ENCODE assay signal across 21 cellular contexts in the genomic region with DNA sequence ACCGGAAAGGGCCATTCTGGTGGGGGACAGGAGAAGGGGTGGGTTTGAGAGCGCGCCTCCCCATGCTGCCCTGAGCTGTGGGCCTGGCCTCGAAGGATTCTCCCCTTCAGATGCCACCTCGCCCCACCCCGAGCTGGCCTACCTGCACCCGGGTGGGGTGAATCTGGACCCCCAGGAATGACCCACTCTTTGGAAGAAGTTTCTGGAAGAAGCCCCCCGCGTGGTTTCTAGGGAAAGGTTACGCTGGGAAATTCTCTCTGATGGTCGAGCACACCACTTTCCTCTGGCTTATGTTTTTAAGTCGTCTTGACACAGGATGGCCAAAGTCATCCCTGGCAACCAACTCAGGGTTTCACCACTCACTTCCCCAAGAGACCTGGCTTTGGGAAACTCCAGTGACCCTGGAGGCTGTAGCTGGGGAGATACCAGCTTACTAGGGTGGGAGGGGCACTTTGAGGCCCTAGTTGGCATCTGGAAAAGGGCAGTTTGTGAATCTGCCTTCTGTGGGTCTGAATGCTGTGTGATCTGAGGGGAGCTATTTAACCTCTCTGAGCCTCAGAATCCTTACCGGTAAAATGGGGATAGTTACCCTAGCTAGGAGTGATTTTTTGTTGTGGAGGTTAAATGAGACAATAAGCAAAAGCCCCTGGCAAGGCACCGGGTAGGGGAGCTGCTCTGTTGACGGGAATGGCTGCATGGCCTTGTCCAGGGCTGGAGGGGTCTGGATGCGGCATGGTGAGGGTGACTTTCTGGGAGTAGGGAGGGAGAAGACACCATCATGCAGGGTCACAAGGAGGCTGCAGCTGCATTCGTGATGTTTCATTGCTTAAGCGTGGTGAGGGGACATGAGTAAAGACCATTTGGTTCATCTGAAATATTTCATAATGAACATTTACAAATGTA. TPM values are rescaled to one million over a fixed set of nuclear protein-coding genes. Genes with fewer than 3 reads are reported as not detected.
DNase-seq lines count a peak whose midpoint lies in the region; ATAC-seq, FAIRE-seq and TF ChIP-seq lines count a peak whose summit lies in the region.
"Had no signal": no experiment of that assay in that cellular context is flagged by ENCODE, and none has a peak within 500 bp of the region (broad histone marks: within the 10 kb centered on the region; RNA-seq: fewer than 3 reads in every experiment).

No MANE protein-coding gene starts in this region.

- no peak overlapping the region for H3K4me3 ChIP-seq in A549
- H3K4me3 ChIP-seq in mesenchymal stem cell (ENCODE audit: insufficient read depth in 1 of 2, low read depth in 1 of 2, low read length in 2 of 2): no peak overlapping the region
- H3K4me3 ChIP-seq: GM12878, Peyer's patch had no signal

- no peak for TF ChIP-seq POLR2A in A549 (IDR thresholded peaks at IDR 0.05; ENCODE audit: low read length)

- H2BK15ac ChIP-seq in mesenchymal stem cell (ENCODE audit: low read depth, poor library complexity, severe bottlenecking): no peak overlapping the region

- CTCF ChIA-PET in A549 (lab: Yijun Ruan, JAX): interaction anchor here (1.2 kb wide), 1 partner anchor 57 kb away, joined by 3 read pairs; no protein-coding TSS in a partner anchor
- CTCF ChIA-PET in activated CD8-positive, alpha-beta memory T cell treated with anti-CD3 and anti-CD28 coated beads, Interleukin-2, amount 10 ng/mL, durations not matched to agents 7 days and 5 days (lab: Charles Lee): no interaction called here

- POLR2A ChIA-PET in A549 (lab: Yijun Ruan, JAX): no interaction called here

- H3K9me3 ChIP-seq in A549 (no peaks in the 10 kb centered on the region), mesenchymal stem cell (ENCODE audit: control insufficient read depth, low read length) (no peaks in the 10 kb centered on the region)
- H3K9me3 ChIP-seq: Peyer's patch had no signal

- H3K36me3 ChIP-seq in mesenchymal stem cell (ENCODE audit: control insufficient read depth in 1 of 2, insufficient read depth in 2 of 2, low read depth in 1 of 2, low read length in 2 of 2): no peaks in the 10 kb centered on the region
- H3K36me3 ChIP-seq: Peyer's patch had no signal

- peak overlapping the region; percentile 49 to 50 for H3K18ac ChIP-seq in mesenchymal stem cell (ENCODE audit: low read depth in 1 of 2, low read length in 2 of 2)

- TF ChIP-seq RAD21 in A549 (conservative IDR thresholded peaks at IDR 0.05 in 1 of 2, IDR thresholded peaks at IDR 0.05 in 1 of 2): no peak

- WGBS in A549 (ENCODE audit: missing lambda C conversion rate): 63% methylated on average over 18 of the region's 18 CpGs
- 88% methylated on average over 16 of the region's 18 CpGs for WGBS in mesenchymal stem cell

- H3K4me3 Mint-ChIP-seq in activated CD8-positive, alpha-beta memory T cell treated with anti-CD3 and anti-CD28 coated beads, Interleukin-2, amount 10 ng/mL, durations not matched to agents 7 days and 5 days: no peak overlapping the region
- H3K4me3 Mint-ChIP-seq in osteocyte (ENCODE audit: unreplicated experiment): no peak overlapping the region
- H3K4me3 Mint-ChIP-seq: CD14-positive monocyte had no signal

- H2BK12ac ChIP-seq in mesenchymal stem cell (ENCODE audit: low read length in 2 of 2): peak overlapping the region; percentile 11 to 92

- H4K91ac ChIP-seq in mesenchymal stem cell (ENCODE audit: low read length): peak overlapping the region; percentile 43

- H2AFZ ChIP-seq in mesenchymal stem cell (ENCODE audit: low read depth, low read length): no peak overlapping the region

- no peak overlapping the region for H2AK5ac ChIP-seq in mesenchymal stem cell (ENCODE audit: low read length, severe bottlenecking)

- no peak overlapping the region for H3K4ac ChIP-seq in mesenchymal stem cell (ENCODE audit: low read depth in 1 of 2, low read length in 2 of 2)

- no peaks in the 10 kb centered on the region for H3K9me3 Mint-ChIP-seq in activated CD8-positive, alpha-beta memory T cell treated with anti-CD3 and anti-CD28 coated beads, Interleukin-2, amount 10 ng/mL, durations not matched to agents 7 days and 5 days (ENCODE audit: low read depth)
- no peaks in the 10 kb centered on the region for H3K9me3 Mint-ChIP-seq in osteocyte (ENCODE audit: unreplicated experiment)
- H3K9me3 Mint-ChIP-seq: CD14-positive monocyte had no signal

- H3K23ac ChIP-seq in mesenchymal stem cell (ENCODE audit: low read length in 2 of 2): no peak overlapping the region

- H3K4me1 ChIP-seq in A549 (no peaks in the 10 kb centered on the region), mesenchymal stem cell (ENCODE audit: control insufficient read depth, insufficient read depth, low read depth, low read length) (no peaks in the 10 kb centered on the region)
- H3K4me1 ChIP-seq: Peyer's patch had no signal

- TF ChIP-seq CTCF in A549 (IDR thresholded peaks at IDR 0.05): no peak
- no peak for TF ChIP-seq CTCF in osteocyte (IDR thresholded peaks at IDR 0.05)

- H2BK120ac ChIP-seq in mesenchymal stem cell (ENCODE audit: low read depth, low read length): no peak overlapping the region

- no peak for FAIRE-seq in A549 (lab: Jason Lieb, UNC)
- FAIRE-seq: A204.1, GM12878 had no signal

- H3K4me2 ChIP-seq in A549 (no peak overlapping the region), mesenchymal stem cell (ENCODE audit: low read length, poor library complexity, severe bottlenecking) (no peak overlapping the region)

- H3K27ac Mint-ChIP-seq in activated CD8-positive, alpha-beta memory T cell treated with anti-CD3 and anti-CD28 coated beads, Interleukin-2, amount 10 ng/mL, durations not matched to agents 7 days and 5 days: no peak overlapping the region
- H3K27ac Mint-ChIP-seq in osteocyte (ENCODE audit: unreplicated experiment): no peak overlapping the region
- H3K27ac Mint-ChIP-seq: CD14-positive monocyte had no signal

- no peak overlapping the region for H2BK5ac ChIP-seq in mesenchymal stem cell (ENCODE audit: low read depth, low read length, poor library complexity, severe bottlenecking)

- H4K8ac ChIP-seq in mesenchymal stem cell (ENCODE audit: low read length): peak overlapping the region; percentile 19

- peak overlapping the region in 1 of 2 experiments; percentile 83 for H3K14ac ChIP-seq in mesenchymal stem cell (ENCODE audit: low read length in 2 of 2)

- no peak overlapping the region for H3K27ac ChIP-seq in A549
- no peak overlapping the region for H3K27ac ChIP-seq in mesenchymal stem cell (ENCODE audit: low read length, poor library complexity, severe bottlenecking)
- H3K27ac ChIP-seq: HL-60, Peyer's patch had no signal

- no peak for TF ChIP-seq EP300 in A549 (IDR thresholded peaks at IDR 0.05)

- no peak for ATAC-seq in A549
- no peak for ATAC-seq in activated CD8-positive, alpha-beta memory T cell treated with anti-CD3 and anti-CD28 coated beads, Interleukin-2, amount 10 ng/mL, durations not matched to agents 7 days and 5 days
- ATAC-seq: GM12878, HCT116 had no signal

- peak overlapping the region; percentile 11 for H3K9ac ChIP-seq in mesenchymal stem cell (ENCODE audit: low read length)

- H3K27me3 ChIP-seq in mesenchymal stem cell (ENCODE audit: control insufficient read depth in 1 of 2, insufficient read depth in 1 of 2, low read length in 2 of 2): peaks cover 0 to 43% of the 10 kb centered on the region in 2 experiments
- H3K27me3 ChIP-seq: Peyer's patch had no signal

- H3K4me1 Mint-ChIP-seq in activated CD8-positive, alpha-beta memory T cell treated with anti-CD3 and anti-CD28 coated beads, Interleukin-2, amount 10 ng/mL, durations not matched to agents 7 days and 5 days: no peaks in the 10 kb centered on the region
- no peaks in the 10 kb centered on the region for H3K4me1 Mint-ChIP-seq in osteocyte (ENCODE audit: unreplicated experiment)
- H3K4me1 Mint-ChIP-seq: CD14-positive monocyte had no signal

- DNase-seq in A549 (ENCODE audit: low read depth in 1 of 2, low spot score in 1 of 2) (no peak), mesenchymal stem cell (no peak), osteocyte (ENCODE audit: extremely low spot score, unreplicated experiment) (peak; percentile 73), superior temporal gyrus (ENCODE audit: extremely low spot score) (no peak), NCI-H82 treated with DMSO at 0.1 percent for 48 hours (lab: John Stamatoyannopoulos, UW; ENCODE audit: unreplicated experiment) (no peak), NCI-H774 (lab: John Stamatoyannopoulos, UW) (no peak), cerebellar cortex (ENCODE audit: low spot score) (no peak)
- DNase-seq in activated CD8-positive, alpha-beta memory T cell treated with anti-CD3 and anti-CD28 coated beads, Interleukin-2, amount 10 ng/mL, durations not matched to agents 7 days and 5 days: peak; percentile 27
- DNase-seq: DMS79, KBM-7, NCI-H1092 treated with DMSO at 0.1 percent for 48 hours, NCI-H1694, SHP77 treated with DMSO at 0.1 percent for 48 hours had no signal

- H3K36me3 Mint-ChIP-seq in activated CD8-positive, alpha-beta memory T cell treated with anti-CD3 and anti-CD28 coated beads, Interleukin-2, amount 10 ng/mL, durations not matched to agents 7 days and 5 days: no peaks in the 10 kb centered on the region
- no peaks in the 10 kb centered on the region for H3K36me3 Mint-ChIP-seq in osteocyte (ENCODE audit: unreplicated experiment)
- H3K36me3 Mint-ChIP-seq: CD14-positive monocyte had no signal

- H3K79me1 ChIP-seq in mesenchymal stem cell (replicated peaks; ENCODE audit: low read length, poor library complexity, severe bottlenecking): no peaks in the 10 kb centered on the region

- peaks cover 6% of the 10 kb centered on the region for H3K27me3 Mint-ChIP-seq in activated CD8-positive, alpha-beta memory T cell treated with anti-CD3 and anti-CD28 coated beads, Interleukin-2, amount 10 ng/mL, durations not matched to agents 7 days and 5 days
- H3K27me3 Mint-ChIP-seq in osteocyte (ENCODE audit: unreplicated experiment): peaks cover 22% of the 10 kb centered on the region

TF ChIP-seq in A549, 52 proteins besides CTCF, POLR2A, EP300 and RAD21 (continues in another document):
- TF ChIP-seq HEYL (CRISPR knock-in tag; IDR thresholded peaks at IDR 0.05) (no peak), NPAS2 (CRISPR knock-in tag; IDR thresholded peaks at IDR 0.05; ENCODE audit: borderline replicate concordance) (no peak)

RNA-seq across cellular contexts. Expression of a gene that starts 45.3 kb away (rescaled TPM):
- not detected in 2 replicates for polyA plus RNA-seq in A549 (2011; rRNA removed)
- polyA plus RNA-seq in A549 (2012; cell fraction: cytosol; rRNA removed): not detected in 2 replicates
- not detected in 2 replicates for polyA plus RNA-seq in A549 (2012; cell fraction: nucleus; rRNA removed)
- polyA plus RNA-seq in A549 (2017; fragmentation: RNase III; extraction: RNeasy Plus Mini Kit Qiagen cat#74134 plus additional on column Dnase treatment): not detected in 3 replicates
- not detected in 2 replicates for polyA minus RNA-seq in A549 (2011; rRNA and poly(A)+ RNA removed)
- not detected for total RNA-seq in activated CD8-positive, alpha-beta memory T cell treated with anti-CD3 and anti-CD28 coated beads, Interleukin-2, amount 10 ng/mL, durations not matched to agents 7 days and 5 days
- not detected for polyA plus RNA-seq in mesenchymal stem cell (2013, experiment 1 of 2)
- polyA plus RNA-seq in mesenchymal stem cell (2013, experiment 2 of 2): not detected
- total RNA-seq in osteocyte: not detected in 2 replicates
- total RNA-seq: G401, GM12878, M059J, Peyer's patch had no signal
- polyA plus RNA-seq: CD14-positive monocyte had no signal

Comparison
In these comparisons a context has a peak if more than half of its experiments do, and no peak if none do; other contexts are left out.
1. DNase-seq: peak in activated CD8-positive, alpha-beta memory T cell treated with anti-CD3 and anti-CD28 coated beads, Interleukin-2, amount 10 ng/mL, durations not matched to agents 7 days and 5 days (single experiment) and osteocyte (single experiment); none in A549 (0 of 2), mesenchymal stem cell (single experiment), superior temporal gyrus (single experiment), NCI-H82 treated with DMSO at 0.1 percent for 48 hours (single experiment), NCI-H774 (single experiment) and cerebellar cortex (single experiment).